ENCODE assay signal across 9 cellular contexts in the genomic region with DNA sequence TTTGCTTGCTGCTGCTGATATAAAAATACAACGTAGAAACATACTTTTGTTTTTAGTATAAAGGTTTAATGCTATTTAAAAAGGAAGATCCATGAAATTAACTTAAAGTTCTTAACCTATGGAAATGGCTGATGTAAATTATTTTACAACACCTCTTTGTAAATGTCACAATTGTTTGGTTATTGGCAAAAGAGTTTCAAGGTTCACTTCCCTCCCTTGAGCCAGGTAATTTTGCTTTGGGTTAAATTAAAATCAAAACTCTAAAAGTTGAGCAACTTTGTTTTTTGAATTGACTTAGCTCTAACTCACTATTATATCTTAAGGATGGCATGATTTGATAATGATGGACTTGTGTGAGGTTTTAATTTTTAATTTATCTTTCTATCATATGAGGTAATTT. TPM values are rescaled to one million over a fixed set of nuclear protein-coding genes. Genes with fewer than 3 reads are reported as not detected.
"Had no signal": no experiment of that assay in that cellular context is flagged by ENCODE, and none has a peak within 500 bp of the region (broad histone marks: within the 10 kb centered on the region; RNA-seq: fewer than 3 reads in every experiment).

No MANE protein-coding gene starts in this region.

- H2AFZ ChIP-seq: GM23338 had no signal

- ATAC-seq: GM23338 had no signal

- FAIRE-seq: H1, H54, HTR-8/SVneo had no signal

- H3K9ac ChIP-seq: KMS-11 had no signal

- H3K27ac ChIP-seq: KMS-11 had no signal

- DNase-seq: H9, HCEC 1CT, KBM-7 had no signal

- H3K4me2 ChIP-seq: GM23338, KMS-11 had no signal

- H3K4me3 ChIP-seq: GM23338 had no signal

RNA-seq across cellular contexts. Expression of a gene that starts 39.2 kb away (rescaled TPM):
- total RNA-seq: H1 had no signal
- polyA plus RNA-seq: IgD-negative memory B cell had no signal
